Comparison of ENCODE assay signal across 8 cellular contexts in the genomic region with DNA sequence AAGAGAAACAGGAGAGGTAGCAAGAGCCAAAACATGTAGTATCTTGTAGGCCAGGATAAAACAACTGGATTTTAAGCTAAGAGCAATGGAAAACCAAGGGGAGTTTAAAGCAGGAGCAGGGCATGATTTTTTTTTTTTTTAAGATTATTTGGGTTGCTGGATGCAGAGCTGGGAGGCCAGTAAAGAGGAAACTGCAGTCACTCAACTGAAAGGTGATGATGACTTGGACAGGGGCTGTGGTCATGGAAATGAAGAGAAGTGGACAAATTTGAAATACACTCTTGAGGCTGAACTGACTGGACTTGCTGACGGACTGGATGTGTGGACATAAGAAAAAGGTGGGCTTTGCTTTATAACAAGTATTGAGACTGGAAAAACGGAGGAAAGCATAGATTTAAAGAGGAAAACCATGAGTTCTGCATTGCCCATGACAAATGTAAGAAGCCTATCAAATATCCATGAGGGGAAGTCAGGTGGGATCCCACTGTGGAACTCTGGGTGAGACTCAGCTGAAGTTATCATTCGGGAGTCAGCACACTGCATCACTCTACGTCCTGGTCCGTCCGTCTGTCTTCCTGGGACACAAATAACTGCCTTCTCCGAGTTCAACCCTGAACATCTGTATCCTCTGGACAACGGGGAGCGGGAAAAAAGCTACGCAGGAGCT. TPM values are rescaled to one million over a fixed set of nuclear protein-coding genes. Genes with fewer than 3 reads are reported as not detected.
DNase-seq lines count a peak whose midpoint lies in the region; ATAC-seq and TF ChIP-seq lines count a peak whose summit lies in the region.

No MANE protein-coding gene starts in this region.

- H3K4me3 ChIP-seq in SU-DHL-6 (ENCODE audit: insufficient read depth, low read length, poor library complexity, severe bottlenecking) = peak overlapping the region; percentile 62

- no peaks in the 10 kb centered on the region for H3K27me3 ChIP-seq in SU-DHL-6 (ENCODE audit: low read length)

- peaks cover 88% of the 10 kb centered on the region for H3K79me2 ChIP-seq in SU-DHL-6 (ENCODE audit: insufficient read depth, low read length)

- TF ChIP-seq CTCF in SU-DHL-6 (IDR thresholded peaks at IDR 0.05; ENCODE audit: insufficient read depth, low read length, poor library complexity, severe bottlenecking) (no peak), omental fat pad (IDR thresholded peaks at IDR 0.05) (no peak)

- DNase-seq in fibroblast of peridontal ligament (ENCODE audit: extremely low read depth) (peak; percentile 42), omental fat pad (ENCODE audit: low spot score) (no peak), NCI-H2081 treated with DMSO at 0.1 percent for 48 hours (lab: John Stamatoyannopoulos, UW) (no peak), DMS79 treated with DMSO at 0.1 percent for 48 hours (lab: John Stamatoyannopoulos, UW) (no peak)
- DNase-seq in stimulated activated CD4-positive, alpha-beta T cell treated with anti-CD3 and anti-CD28 coated beads, Interleukin-1b, Interleukin-23, amount 100 ng/mL, for 48 hours = no peak

- H3F3A ChIP-seq in SU-DHL-6 (ENCODE audit: insufficient read depth) = peaks cover 12% of the 10 kb centered on the region

- H3K9ac ChIP-seq in SU-DHL-6 (ENCODE audit: low read length) = peak overlapping the region; percentile 87

- peak overlapping the region; percentile 60 for H3K4me2 ChIP-seq in SU-DHL-6 (ENCODE audit: low read depth, low read length, poor library complexity, severe bottlenecking)

- H3K36me3 ChIP-seq in SU-DHL-6 (ENCODE audit: low read length) = peaks cover 19% of the 10 kb centered on the region; the same call in 1 of the 2 replicates

- no peaks in the 10 kb centered on the region for H3K9me3 ChIP-seq in SU-DHL-6 (ENCODE audit: insufficient read depth, low read length)

- peaks cover 7% of the 10 kb centered on the region; the same call in 1 of the 2 replicates for H4K20me1 ChIP-seq in SU-DHL-6 (ENCODE audit: low read depth, low read length)

- ATAC-seq in GM19023 (IDR thresholded peaks at IDR 0.05; ENCODE audit: unreplicated experiment) (peak; percentile 14), HG02943 (IDR thresholded peaks at IDR 0.05; ENCODE audit: low read depth, unreplicated experiment) (peak; percentile 6), omental fat pad (ENCODE audit: low FRiP score) (peak; percentile 50)

- H2AFZ ChIP-seq in SU-DHL-6 (ENCODE audit: low read depth, low read length, severe bottlenecking) = peak overlapping the region; percentile 29

- peak overlapping the region; percentile 63 for H3K27ac ChIP-seq in SU-DHL-6 (ENCODE audit: low read depth, low read length)

- H3K9me2 ChIP-seq in SU-DHL-6 (replicated peaks; ENCODE audit: insufficient read depth, low read length) = no peaks in the 10 kb centered on the region

RNA-seq across cellular contexts. Expression of a gene that starts 0.7 kb away (rescaled TPM):
- 10 to 100 TPM; 26.5 to 47.8 (median 33.8) TPM for total RNA-seq in omental fat pad

RNA-seq across cellular contexts. Expression of a gene that starts 0.9 kb away (rescaled TPM):
- 10 to 100 TPM in 2 of 4 donors, 1 to 10 TPM in 2; 8.0 to 12.4 (median 10.9) TPM for total RNA-seq in omental fat pad

RNA-seq across cellular contexts. Expression of a gene that starts 52.9 kb away (rescaled TPM):
- total RNA-seq in omental fat pad = 100 to 1,000 TPM; 110 to 143 (median 140) TPM

RNA-seq across cellular contexts. Expression of a gene that starts 53.0 kb away (rescaled TPM):
- 10 to 100 TPM; 11.4 to 19.1 (median 14.7) TPM for total RNA-seq in omental fat pad
